Comparison of ENCODE assay signal across 1 cellular context in genomic region chr16:13269905-13270528, GRCh38.
TF ChIP-seq lines count a peak whose summit lies in the region.

No MANE protein-coding gene starts in this region.

TF ChIP-seq in HepG2, 621 proteins besides CTCF, POLR2A, EP300 and RAD21 (continued from another document and continues in another):
- TF ChIP-seq SMARCE1 (IDR thresholded peaks at IDR 0.05; ENCODE audit: borderline replicate concordance) (no peak), ZNF350 (CRISPR knock-in tag; IDR thresholded peaks at IDR 0.05; ENCODE audit: borderline replicate concordance, low read depth) (peak; percentile 98), CSRNP2 (CRISPR knock-in tag; conservative IDR thresholded peaks at IDR 0.05; ENCODE audit: low read depth) (no peak), PBX3 (CRISPR knock-in tag; IDR thresholded peaks at IDR 0.05; ENCODE audit: borderline replicate concordance) (no peak), ZNF512B (CRISPR knock-in tag; IDR thresholded peaks at IDR 0.05; ENCODE audit: borderline replicate concordance) (peak; percentile 93; the same call in 1 of the 2 replicates), ZMYM2 (CRISPR knock-in tag; IDR thresholded peaks at IDR 0.05) (peak; percentile 96), ZBTB34 (CRISPR knock-in tag; IDR thresholded peaks at IDR 0.05) (peak; percentile 100), HNRNPL (IDR thresholded peaks at IDR 0.05; ENCODE audit: low read depth, low read length) (no peak), ZGPAT (CRISPR knock-in tag; IDR thresholded peaks at IDR 0.05) (peak; percentile 89), ZBTB46 (CRISPR knock-in tag; IDR thresholded peaks at IDR 0.05; ENCODE audit: borderline replicate concordance) (peak; percentile 87; the same call in 1 of the 2 replicates), GFI1 (CRISPR knock-in tag; IDR thresholded peaks at IDR 0.05; ENCODE audit: borderline replicate concordance) (peak; percentile 85), SNAPC5 (CRISPR knock-in tag; IDR thresholded peaks at IDR 0.05; ENCODE audit: borderline replicate concordance) (peak; percentile 93; the same call in 1 of the 2 replicates), SPEN (CRISPR knock-in tag; IDR thresholded peaks at IDR 0.05; ENCODE audit: low read depth) (peak; percentile 83; the same call in 1 of the 2 replicates), SOX6 (IDR thresholded peaks at IDR 0.05) (no peak), SOX6 (CRISPR knock-in tag; IDR thresholded peaks at IDR 0.05) (peak; percentile 96), NR2F1 (CRISPR knock-in tag; IDR thresholded peaks at IDR 0.05) (peak; percentile 83; a peak in 3 of 4 replicates), ZMAT5 (CRISPR knock-in tag; IDR thresholded peaks at IDR 0.05; ENCODE audit: borderline replicate concordance, low read depth) (no peak), DMTF1 (CRISPR knock-in tag; IDR thresholded peaks at IDR 0.05) (no peak), POLR2AphosphoS5 (IDR thresholded peaks at IDR 0.05; ENCODE audit: low read depth, low read length) (no peak), TCF12 (IDR thresholded peaks at IDR 0.05) (no peak), TCF12 (CRISPR knock-in tag; IDR thresholded peaks at IDR 0.05) (peak; percentile 93), NBN (conservative IDR thresholded peaks at IDR 0.05) (no peak), FOSL2 (CRISPR knock-in tag; IDR thresholded peaks at IDR 0.05) (peak; percentile 84), TMF1 (CRISPR knock-in tag; IDR thresholded peaks at IDR 0.05; ENCODE audit: low read depth) (0 out of 2 replicates have a peak, but pooled peaks have one; percentile 36), SNRNP70 (IDR thresholded peaks at IDR 0.05; ENCODE audit: low read depth, low read length) (no peak), NPAS2 (CRISPR knock-in tag; IDR thresholded peaks at IDR 0.05; ENCODE audit: borderline replicate concordance) (no peak), MLX (CRISPR knock-in tag; IDR thresholded peaks at IDR 0.05) (peak; percentile 88), KLF9 (CRISPR knock-in tag; IDR thresholded peaks at IDR 0.05; ENCODE audit: low read depth) (peak; percentile 74; the same call in 1 of the 2 replicates), ZSCAN20 (CRISPR knock-in tag; IDR thresholded peaks at IDR 0.05; ENCODE audit: borderline replicate concordance) (no peak), FOXO1 (CRISPR knock-in tag; IDR thresholded peaks at IDR 0.05) (peak; percentile 99), ZNF768 (CRISPR knock-in tag; IDR thresholded peaks at IDR 0.05) (no peak), PBX2 (CRISPR knock-in tag; IDR thresholded peaks at IDR 0.05) (no peak)
